8 cellular contexts compared by ENCODE assay signal in the genomic region with DNA sequence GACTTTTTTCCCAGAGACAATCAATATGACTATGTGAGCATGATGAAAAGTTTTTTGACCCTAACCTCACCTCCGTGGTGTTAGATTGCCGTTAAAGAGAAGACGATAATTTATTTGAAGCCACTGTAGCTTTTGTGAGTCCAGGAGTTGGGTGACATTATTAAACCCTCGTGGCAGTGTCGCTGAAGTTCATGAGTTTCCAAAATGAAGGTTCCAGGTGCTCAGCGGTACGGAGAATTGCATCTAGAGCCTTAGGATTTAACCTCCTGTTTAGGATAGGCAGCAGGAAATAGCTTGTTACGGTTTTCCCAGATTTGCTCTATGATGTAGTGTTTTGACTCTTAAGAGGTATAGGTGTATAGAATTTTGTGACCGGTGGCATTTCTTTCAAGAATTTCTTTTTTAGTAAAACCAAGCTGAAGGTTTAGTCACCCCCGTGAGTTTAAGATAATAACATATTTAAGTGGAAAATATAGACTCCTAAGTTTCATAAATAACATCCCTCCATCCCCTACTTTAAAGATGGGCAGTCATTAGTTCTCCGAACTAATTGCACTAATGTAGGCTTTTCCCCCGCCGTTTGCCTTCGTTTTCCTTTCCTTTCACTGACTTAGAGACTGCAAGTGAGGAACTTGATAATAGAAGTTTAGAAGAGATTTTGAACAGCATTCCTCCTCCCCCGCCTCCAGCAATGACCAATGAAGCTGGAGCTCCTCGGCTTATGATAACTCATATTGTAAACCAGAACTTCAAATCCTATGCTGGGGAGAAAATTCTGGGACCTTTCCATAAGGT. TPM values are rescaled to one million over a fixed set of nuclear protein-coding genes. Genes with fewer than 3 reads are reported as not detected.
A peak's percentile ranks its signal among the peaks of the same experiment; 100 is the strongest.
DNase-seq lines count a peak whose midpoint lies in the region; ATAC-seq, FAIRE-seq and TF ChIP-seq lines count a peak whose summit lies in the region.

No MANE protein-coding gene starts in this region.

- H4K8ac ChIP-seq in mesenchymal stem cell (ENCODE audit: low read length): no peak overlapping the region

- no peak overlapping the region for H2AFZ ChIP-seq in mesenchymal stem cell (ENCODE audit: low read depth, low read length)

- DNase-seq in NT2/D1 (ENCODE audit: low read depth, low spot score) (no peak), bronchial epithelial cell (ENCODE audit: low read depth) (peak; percentile 46), mesenchymal stem cell (peak; percentile 82)
- no peak for DNase-seq in stimulated activated CD4-positive, alpha-beta T cell treated with anti-CD3 and anti-CD28 coated beads, Interleukin-4, amount 100 ng/mL, for 1 hour

- ATAC-seq in HG03469 (IDR thresholded peaks at IDR 0.05; ENCODE audit: unreplicated experiment) (no peak), GM18519 (IDR thresholded peaks at IDR 0.05; ENCODE audit: low FRiP score, unreplicated experiment) (no peak)

- H3K27me3 ChIP-seq in NT2/D1 (ENCODE audit: insufficient read depth, insufficient read length): no peaks in the 10 kb centered on the region
- no peaks in the 10 kb centered on the region for H3K27me3 ChIP-seq in bronchial epithelial cell (ENCODE audit: control insufficient read depth, insufficient read depth, low read length)
- H3K27me3 ChIP-seq in mesenchymal stem cell (ENCODE audit: control insufficient read depth in 1 of 2, insufficient read depth in 1 of 2, low read length in 2 of 2): no peaks in the 10 kb centered on the region

- H3K9me3 ChIP-seq in NT2/D1 (ENCODE audit: insufficient read depth, low read length): no peaks in the 10 kb centered on the region
- H3K9me3 ChIP-seq in mesenchymal stem cell (ENCODE audit: control insufficient read depth, low read length): no peaks in the 10 kb centered on the region

- no peak overlapping the region for H2BK15ac ChIP-seq in mesenchymal stem cell (ENCODE audit: low read depth, poor library complexity, severe bottlenecking)

- peak overlapping the region; percentile 96 for H3K4me3 ChIP-seq in NT2/D1 (ENCODE audit: insufficient read length, low read depth)
- peak overlapping the region; percentile 56 for H3K4me3 ChIP-seq in bronchial epithelial cell (ENCODE audit: low read depth, low read length)
- H3K4me3 ChIP-seq in mesenchymal stem cell (ENCODE audit: insufficient read depth in 1 of 2, low read depth in 1 of 2, low read length in 2 of 2): peak overlapping the region in 1 of 2 experiments; percentile 91

- peak; percentile 49 for FAIRE-seq in A204.1 (lab: Jason Lieb, UNC)
- peak; percentile 21 for FAIRE-seq in G401.6 (lab: Jason Lieb, UNC)
- no peak for FAIRE-seq in bronchial epithelial cell (lab: Jason Lieb, UNC)

- 0% methylated on average over 9 of the region's 16 CpGs for WGBS in mesenchymal stem cell

- H3K14ac ChIP-seq in mesenchymal stem cell (ENCODE audit: low read length in 2 of 2): no peak overlapping the region

- no peak overlapping the region for H2BK12ac ChIP-seq in mesenchymal stem cell (ENCODE audit: low read length in 2 of 2)

- no peak overlapping the region for H2AK5ac ChIP-seq in mesenchymal stem cell (ENCODE audit: low read length, severe bottlenecking)

- H3K79me1 ChIP-seq in mesenchymal stem cell (replicated peaks; ENCODE audit: low read length, poor library complexity, severe bottlenecking): peaks cover 3% of the 10 kb centered on the region

- no peak overlapping the region for H2BK5ac ChIP-seq in mesenchymal stem cell (ENCODE audit: low read depth, low read length, poor library complexity, severe bottlenecking)

- H3K4ac ChIP-seq in mesenchymal stem cell (ENCODE audit: low read depth in 1 of 2, low read length in 2 of 2): peak overlapping the region in 1 of 2 experiments; percentile 97

- H3K9ac ChIP-seq in NT2/D1 (ENCODE audit: insufficient read length, low read depth) (peak overlapping the region; percentile 98), mesenchymal stem cell (ENCODE audit: low read length) (peak overlapping the region; percentile 96)

- no peak overlapping the region for H3K23ac ChIP-seq in mesenchymal stem cell (ENCODE audit: low read length in 2 of 2)

- H3K27ac ChIP-seq in mesenchymal stem cell (ENCODE audit: low read length, poor library complexity, severe bottlenecking): peak overlapping the region; percentile 43

- H2BK120ac ChIP-seq in mesenchymal stem cell (ENCODE audit: low read depth, low read length): no peak overlapping the region

- no peak overlapping the region for H4K91ac ChIP-seq in mesenchymal stem cell (ENCODE audit: low read length)

- TF ChIP-seq CTCF in bronchial epithelial cell (IDR thresholded peaks at IDR 0.05; ENCODE audit: insufficient read depth, low read length, severe bottlenecking): no peak

- peak overlapping the region; percentile 68 for H3K4me2 ChIP-seq in mesenchymal stem cell (ENCODE audit: low read length, poor library complexity, severe bottlenecking)

- H3K4me1 ChIP-seq in NT2/D1 (ENCODE audit: insufficient read depth, insufficient read length): no peaks in the 10 kb centered on the region
- peaks cover 1% of the 10 kb centered on the region for H3K4me1 ChIP-seq in mesenchymal stem cell (ENCODE audit: control insufficient read depth, insufficient read depth, low read depth, low read length)

- peaks cover 55% of the 10 kb centered on the region for H3K36me3 ChIP-seq in NT2/D1 (ENCODE audit: insufficient read depth, insufficient read length, low read length)
- no peaks in the 10 kb centered on the region for H3K36me3 ChIP-seq in bronchial epithelial cell (ENCODE audit: control insufficient read depth, insufficient read depth, low read length)
- peaks cover 0 to 3% of the 10 kb centered on the region in 2 experiments for H3K36me3 ChIP-seq in mesenchymal stem cell (ENCODE audit: control insufficient read depth in 1 of 2, insufficient read depth in 2 of 2, low read depth in 1 of 2, low read length in 2 of 2)

- H3K18ac ChIP-seq in mesenchymal stem cell (ENCODE audit: low read depth in 1 of 2, low read length in 2 of 2): no peak overlapping the region

RNA-seq across cellular contexts. Expression of a gene that starts 2.0 kb away (rescaled TPM):
- 12.1 and 12.8 TPM in 2 replicates for total RNA-seq in bronchial epithelial cell
- 111 TPM for polyA plus RNA-seq in mesenchymal stem cell (2013, experiment 1 of 2)
- 103 TPM for polyA plus RNA-seq in mesenchymal stem cell (2013, experiment 2 of 2)

RNA-seq across cellular contexts. Expression of a gene that starts 2.5 kb away (rescaled TPM):
- 16.5 and 16.8 TPM in 2 replicates for total RNA-seq in bronchial epithelial cell
- 20.1 TPM for polyA plus RNA-seq in mesenchymal stem cell (2013, experiment 1 of 2)
- polyA plus RNA-seq in mesenchymal stem cell (2013, experiment 2 of 2): 18.2 TPM

RNA-seq across cellular contexts. Expression of a gene that starts 48.1 kb away (rescaled TPM):
- 5.8 and 6.5 TPM in 2 replicates for total RNA-seq in bronchial epithelial cell
- polyA plus RNA-seq in mesenchymal stem cell (2013, experiment 1 of 2): 11.1 TPM
- polyA plus RNA-seq in mesenchymal stem cell (2013, experiment 2 of 2): 9.7 TPM

Comparison
In these comparisons a context has a peak if more than half of its experiments do, and no peak if none do; other contexts are left out.
1. DNase-seq: peak in bronchial epithelial cell (single experiment) and mesenchymal stem cell (single experiment); none in NT2/D1 (single experiment) and stimulated activated CD4-positive, alpha-beta T cell treated with anti-CD3 and anti-CD28 coated beads, Interleukin-4, amount 100 ng/mL, for 1 hour (single experiment).